18 cellular contexts compared by ENCODE assay signal in genomic region chr7:108813247-108814014, GRCh38.
A peak's percentile ranks its signal among the peaks of the same experiment; 100 is the strongest.
DNase-seq lines count a peak whose midpoint lies in the region; FAIRE-seq and TF ChIP-seq lines count a peak whose summit lies in the region.
"Had no signal": no experiment of that assay in that cellular context is flagged by ENCODE, and none has a peak within 500 bp of the region (broad histone marks: within the 10 kb centered on the region; RNA-seq: fewer than 3 reads in every experiment).

No MANE protein-coding gene starts in this region.

- H2AFZ ChIP-seq in H9 (ENCODE audit: low read length), result no peak overlapping the region

- no peak overlapping the region for H3T11ph ChIP-seq in H9 (ENCODE audit: low read length)

- no peaks in the 10 kb centered on the region for H3K36me3 ChIP-seq in small intestine (ENCODE audit: control insufficient read depth in 2 of 2, insufficient read depth in 2 of 2, low read length in 2 of 2)

- no peaks in the 10 kb centered on the region for H3K4me1 ChIP-seq in H9 (ENCODE audit: insufficient read depth, low read length)
- H3K4me1 ChIP-seq in small intestine (ENCODE audit: control insufficient read depth in 2 of 2, insufficient read depth in 1 of 2, low read depth in 1 of 2, low read length in 1 of 2), result no peaks in the 10 kb centered on the region

- H3K23me2 ChIP-seq in H9 (ENCODE audit: insufficient read length, low read depth, low read length, poor library complexity, severe bottlenecking), result no peaks in the 10 kb centered on the region

- H3K9me3 ChIP-seq in H9 (ENCODE audit: control insufficient read depth, low read depth, low read length) (no peaks in the 10 kb centered on the region), small intestine (ENCODE audit: control insufficient read depth, low read depth) (no peaks in the 10 kb centered on the region)

- no peak overlapping the region for H2BK5ac ChIP-seq in H9 (ENCODE audit: insufficient read length, low read length)

- H2BK15ac ChIP-seq in H9 (ENCODE audit: low read depth, low read length), result no peak overlapping the region

- H3K79me1 ChIP-seq in H9 (ENCODE audit: insufficient read depth, low read depth, low read length, poor library complexity, severe bottlenecking), result no peaks in the 10 kb centered on the region

- peaks cover 9 to 15% of the 10 kb centered on the region in 2 experiments; a peak in 4 of 5 replicates for H3K9me3 Mint-ChIP-seq in H9

- TF ChIP-seq CTCF in H9 (conservative IDR thresholded peaks at IDR 0.05) (no peak), retinal pigment epithelial cell (conservative IDR thresholded peaks at IDR 0.05; ENCODE audit: low read depth, low read length) (peak; percentile 19)

- no peak overlapping the region for H3K4me2 ChIP-seq in H9 (ENCODE audit: insufficient read depth, insufficient read length, low read length)

- no peak for FAIRE-seq in small intestine (lab: Jason Lieb, UNC)
- FAIRE-seq: GM12891 had no signal

- H4K5ac ChIP-seq in H9 (ENCODE audit: insufficient read length, low read depth, low read length), result no peak overlapping the region

- no peak overlapping the region for H3K9ac ChIP-seq in H9 (ENCODE audit: extremely low read depth, insufficient read length, low read length)

- H3K27me3 Mint-ChIP-seq in H9 (ENCODE audit: low read depth), result no peaks in the 10 kb centered on the region

- no peaks in the 10 kb centered on the region for H3K79me2 ChIP-seq in H9 (ENCODE audit: insufficient read depth, low read length)

- no peak overlapping the region for H4K8ac ChIP-seq in H9 (replicated peaks; ENCODE audit: insufficient read length, low read depth, low read length)

- H2BK120ac ChIP-seq in H9 (ENCODE audit: low read depth, low read length, poor library complexity, severe bottlenecking), result no peak overlapping the region

- H4K20me1 ChIP-seq in H9 (ENCODE audit: control insufficient read depth, insufficient read depth, insufficient read length), result no peaks in the 10 kb centered on the region

- no peak overlapping the region for H2AK5ac ChIP-seq in H9 (ENCODE audit: insufficient read length, low read length)

- H3K56ac ChIP-seq in H9 (ENCODE audit: insufficient read length, low read depth, low read length), result no peak overlapping the region

- H3K27ac ChIP-seq in H9 (ENCODE audit: insufficient read length, low read depth, low read length) (no peak overlapping the region), small intestine (ENCODE audit: low read depth in 1 of 2, low read length in 1 of 2) (no peak overlapping the region)
- H3K27ac ChIP-seq: C4-2B, HL-60 had no signal

- H3K23ac ChIP-seq in H9 (ENCODE audit: insufficient read length, low read depth, low read length), result no peak overlapping the region

- H3K4me3 Mint-ChIP-seq in H9, result no peak overlapping the region

- H4K91ac ChIP-seq in H9 (ENCODE audit: insufficient read length, low read depth, low read length), result no peak overlapping the region

- H3K36me3 Mint-ChIP-seq in H9 (ENCODE audit: insufficient read depth in 1 of 3, low read depth in 3 of 3), result peaks cover 2 to 21% (median 6%) of the 10 kb centered on the region in 3 experiments

- no peaks in the 10 kb centered on the region for H3K27me3 ChIP-seq in H9 (ENCODE audit: insufficient read depth, low read length)
- no peaks in the 10 kb centered on the region for H3K27me3 ChIP-seq in small intestine (ENCODE audit: control insufficient read depth in 2 of 2, insufficient read depth in 2 of 2, low read length in 2 of 2)

- WGBS in H9 (ENCODE audit: extremely low coverage, insufficient read length, low lambda C conversion rate), result no CpG with 5 or more reads among the region's 3 CpGs
- WGBS in small intestine, 3 donors, result 82 to 90% (median 84%) methylated on average over 3 of the region's 3 CpGs

- no peak overlapping the region for H2BK20ac ChIP-seq in H9 (ENCODE audit: low read depth, low read length, poor library complexity, severe bottlenecking)

- no peak overlapping the region for H3K4ac ChIP-seq in H9 (ENCODE audit: low read depth, low read length)

- DNase-seq in DMS53 (lab: John Stamatoyannopoulos, UW) (peak; percentile 16), DMS53 treated with DMSO at 0.1 percent for 48 hours (lab: John Stamatoyannopoulos, UW; ENCODE audit: unreplicated experiment) (no peak), H9 (peak; percentile 28), RKO (ENCODE audit: low spot score) (peak; percentile 13), retinal pigment epithelial cell (ENCODE audit: low read depth) (no peak), cerebellum (ENCODE audit: low spot score) (no peak), small intestine (no peak)
- no peak for DNase-seq in stimulated activated naive CD4-positive, alpha-beta T cell treated with Interleukin-2 at 50 U/mL for 16 hours (lab: John Stamatoyannopoulos, UW)
- DNase-seq: KBM-7, NCI-H1048, NCI-H2107, NCI-H345, NCI-H526 treated with DMSO at 0.1 percent for 48 hours, SHP77, T-helper 2 cell had no signal

- H3K4me3 ChIP-seq in retinal pigment epithelial cell (ENCODE audit: low read length), result no peak overlapping the region
- H3K4me3 ChIP-seq in small intestine (ENCODE audit: low read depth in 1 of 2, low read length in 2 of 2), result no peak overlapping the region

- no peak overlapping the region for H3K14ac ChIP-seq in H9 (ENCODE audit: insufficient read depth, low read length)

- peaks cover 6 to 7% of the 10 kb centered on the region in 2 experiments for H3K4me1 Mint-ChIP-seq in H9

- no peak overlapping the region for H2BK12ac ChIP-seq in H9 (ENCODE audit: insufficient read length, low read depth, low read length)

- no peak overlapping the region; a peak in 1 of 7 replicates for H3K27ac Mint-ChIP-seq in H9

- H3K18ac ChIP-seq in H9 (ENCODE audit: insufficient read length, low read depth, low read length), result no peak overlapping the region

Comparison
In these comparisons a context has a peak if more than half of its experiments do, and no peak if none do; other contexts are left out.
1. DNase-seq: peak in DMS53 (single experiment), H9 (single experiment) and RKO (single experiment); none in DMS53 treated with DMSO at 0.1 percent for 48 hours (single experiment), retinal pigment epithelial cell (single experiment), stimulated activated naive CD4-positive, alpha-beta T cell treated with Interleukin-2 at 50 U/mL for 16 hours (single experiment), cerebellum (single experiment) and small intestine (single experiment).